In the genomic region with DNA sequence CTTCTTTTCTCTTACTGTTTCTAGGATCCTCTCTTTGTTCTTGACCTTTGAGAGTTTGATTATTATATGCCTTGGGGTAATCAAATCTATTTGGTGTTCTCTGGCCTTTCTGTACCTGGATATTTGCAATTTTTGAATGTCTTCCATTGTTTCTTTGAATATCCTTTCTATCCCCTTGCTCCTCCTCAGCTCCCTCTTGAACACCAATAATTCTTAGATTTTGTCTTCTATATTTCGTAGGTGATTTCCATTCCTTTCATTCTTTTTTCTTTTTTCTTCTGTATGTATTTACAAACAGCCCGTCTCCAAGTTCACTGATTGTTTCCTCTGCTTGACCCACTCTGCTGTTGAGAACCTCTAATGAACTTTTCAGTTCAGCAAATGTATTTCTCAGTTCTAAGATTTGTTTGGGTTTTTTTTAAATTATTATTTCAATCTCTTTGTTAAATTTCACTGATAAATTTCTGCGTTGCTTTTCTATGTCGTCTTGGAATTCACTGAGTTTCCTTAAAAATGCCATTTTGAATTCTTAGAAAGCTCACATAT, we compare ENCODE assay signal across 26 cellular contexts. TPM values are rescaled to one million over a fixed set of nuclear protein-coding genes. Genes with fewer than 3 reads are reported as not detected.
DNase-seq lines count a peak whose midpoint lies in the region; ATAC-seq, FAIRE-seq and TF ChIP-seq lines count a peak whose summit lies in the region.
"Had no signal": no experiment of that assay in that cellular context is flagged by ENCODE, and none has a peak within 500 bp of the region (broad histone marks: within the 10 kb centered on the region; RNA-seq: fewer than 3 reads in every experiment).

No MANE protein-coding gene starts in this region.

- TF ChIP-seq CTCF in HepG2 (CRISPR knock-in tag; IDR thresholded peaks at IDR 0.05), result no peak
- TF ChIP-seq CTCF in right lobe of liver (IDR thresholded peaks at IDR 0.05), result no peak
- TF ChIP-seq CTCF in activated B cell treated with CpG ODN at 0.5 μM for 24 hours (IDR thresholded peaks at IDR 0.05), result no peak
- no peak for TF ChIP-seq CTCF in neural crest cell (conservative IDR thresholded peaks at IDR 0.05)

- H3K27ac ChIP-seq in HepG2 (ENCODE audit: extremely low read length, insufficient read depth, low read length) (no peak overlapping the region), right lobe of liver (no peak overlapping the region)
- H3K27ac ChIP-seq: A549; BLaER1 treated with 17β-estradiol and CSF1 and Interleukin-3, amounts not matched to agents 10 nM and 100 nM had no signal

- H3K4me1 Mint-ChIP-seq in activated B cell treated with CpG ODN at 0.5 μM for 24 hours (peaks cover 28% of the 10 kb centered on the region), neural crest cell (peaks cover 27% of the 10 kb centered on the region)

- DNase-seq in HepG2 (ENCODE audit: low spot score), result no peak
- no peak for DNase-seq in right lobe of liver
- DNase-seq in activated B cell treated with CpG ODN at 0.5 μM for 24 hours, result no peak
- DNase-seq in neural crest cell (ENCODE audit: low read depth, low spot score), result no peak
- DNase-seq in NCI-H82 treated with DMSO at 0.1 percent for 48 hours (lab: John Stamatoyannopoulos, UW; ENCODE audit: unreplicated experiment), result no peak
- DNase-seq in NCI-H2227 (lab: John Stamatoyannopoulos, UW; ENCODE audit: unreplicated experiment), result no peak
- DNase-seq: 8988T; ACHN; AML-193; BE2C; Calu3; CD4-positive, alpha-beta memory T cell; COR-L47; DMS53; DMS79 treated with DMSO at 0.1 percent for 48 hours; GF-D8; GOT3 had no signal

- H3K27ac Mint-ChIP-seq in activated B cell treated with CpG ODN at 0.5 μM for 24 hours, result peak overlapping the region; percentile 1
- no peak overlapping the region for H3K27ac Mint-ChIP-seq in neural crest cell (ENCODE audit: unreplicated experiment)
- H3K27ac Mint-ChIP-seq: CD14-positive monocyte had no signal

- H3K36me3 ChIP-seq in HepG2 (replicated peaks in 1 of 2; ENCODE audit: control insufficient read depth in 1 of 2, insufficient read depth in 2 of 2, low read length in 2 of 2) (no peaks in the 10 kb centered on the region), right lobe of liver (no peaks in the 10 kb centered on the region)
- H3K36me3 ChIP-seq: BE2C had no signal

- H3K27me3 ChIP-seq in HepG2 (ENCODE audit: control insufficient read depth in 1 of 2, insufficient read depth in 2 of 2, low read length in 2 of 2) (no peaks in the 10 kb centered on the region; a peak in 1 of 5 replicates), right lobe of liver (no peaks in the 10 kb centered on the region)
- H3K27me3 ChIP-seq: BE2C; BLaER1 treated with 17β-estradiol and CSF1 and Interleukin-3, amounts not matched to agents 10 nM and 100 nM had no signal

- no peak overlapping the region for H3K4me3 Mint-ChIP-seq in activated B cell treated with CpG ODN at 0.5 μM for 24 hours
- peak overlapping the region; percentile 2 for H3K4me3 Mint-ChIP-seq in neural crest cell
- H3K4me3 Mint-ChIP-seq: CD14-positive monocyte had no signal

- H3K4me1 ChIP-seq in HepG2 (ENCODE audit: insufficient read depth, low read length), result peaks cover 22% of the 10 kb centered on the region
- peaks cover 0 to 11% (median 2%) of the 10 kb centered on the region in 4 donors for H3K4me1 ChIP-seq in right lobe of liver
- H3K4me1 ChIP-seq: BE2C had no signal

- H3K4me3 ChIP-seq in HepG2 (replicated peaks in 1 of 3; ENCODE audit: insufficient read depth in 1 of 3, low read depth in 2 of 3, low read length in 3 of 3) (no peak overlapping the region), right lobe of liver (no peak overlapping the region)
- H3K4me3 ChIP-seq: A549; BLaER1 treated with 17β-estradiol and CSF1 and Interleukin-3, amounts not matched to agents 10 nM and 100 nM; HAP-1 had no signal

- WGBS in HepG2 (ENCODE audit: low lambda C conversion rate), result 70% methylated on average over 4 of the region's 4 CpGs
- 92% methylated on average over 3 of the region's 4 CpGs for WGBS in right lobe of liver (ENCODE audit: insufficient coverage, low coverage, low lambda C conversion rate, missing lambda C conversion rate)

- BruUV-seq in HepG2 (replicated peaks; lab: Mats Ljungman, UMichigan), result no TSS peak

- intact Hi-C loops in HepG2 (cut with micrococcal nuclease; ENCODE audit: unreplicated experiment), result no loop called here
- intact Hi-C loops in right lobe of liver (cut with DNase I), result no loop called here
- intact Hi-C loops in activated B cell treated with CpG ODN at 0.5 μM for 24 hours (cut with micrococcal nuclease), result no loop called here

- peaks cover 7% of the 10 kb centered on the region for H3K9me3 Mint-ChIP-seq in activated B cell treated with CpG ODN at 0.5 μM for 24 hours
- peaks cover 9% of the 10 kb centered on the region for H3K9me3 Mint-ChIP-seq in neural crest cell

- 0 out of 2 replicates have a peak, but pooled peaks cover 1% of the 10 kb centered on the region for H4K20me1 ChIP-seq in HepG2 (ENCODE audit: insufficient read depth, low read length)

- FAIRE-seq in HepG2 (lab: Jason Lieb, UNC), result no peak
- FAIRE-seq: A549, GM12891, GM18507, H54 had no signal

- TF ChIP-seq EP300 in HepG2 (IDR thresholded peaks at IDR 0.05; ENCODE audit: low read depth in 2 of 2, low read length in 2 of 2), result no peak
- TF ChIP-seq EP300 in HepG2 (CRISPR knock-in tag; IDR thresholded peaks at IDR 0.05; ENCODE audit: borderline replicate concordance), result no peak

- peaks cover 22% of the 10 kb centered on the region for H3K79me2 ChIP-seq in HepG2 (ENCODE audit: insufficient read depth, low read length)

- no peak overlapping the region for H3K9ac ChIP-seq in HepG2 (ENCODE audit: insufficient read depth, low read depth, low read length)
- H3K9ac ChIP-seq: BLaER1 treated with 17β-estradiol and CSF1 and Interleukin-3, amounts not matched to agents 10 nM and 100 nM had no signal

- no peak overlapping the region for H3K4me2 ChIP-seq in HepG2 (ENCODE audit: low read depth, low read length)
- H3K4me2 ChIP-seq: A549; BLaER1 treated with 17β-estradiol and CSF1 and Interleukin-3, amounts not matched to agents 10 nM and 100 nM had no signal

- H3K36me3 Mint-ChIP-seq in activated B cell treated with CpG ODN at 0.5 μM for 24 hours (ENCODE audit: low read depth), result peaks cover 8% of the 10 kb centered on the region
- H3K36me3 Mint-ChIP-seq in neural crest cell (ENCODE audit: low read depth), result peaks cover 7% of the 10 kb centered on the region

- POLR2A ChIA-PET in HepG2 (lab: Yijun Ruan, JAX) (no interaction called here), activated B cell treated with CpG ODN at 0.5 μM for 24 hours (lab: Charles Lee) (no interaction called here)

- no peak overlapping the region for H2AFZ ChIP-seq in HepG2 (ENCODE audit: low read length)

- no peaks in the 10 kb centered on the region for H3K27me3 Mint-ChIP-seq in activated B cell treated with CpG ODN at 0.5 μM for 24 hours
- H3K27me3 Mint-ChIP-seq in neural crest cell (ENCODE audit: low read depth), result no peaks in the 10 kb centered on the region

- ATAC-seq in HepG2, result no peak
- ATAC-seq in right lobe of liver, result no peak
- no peak for ATAC-seq in activated B cell treated with CpG ODN at 0.5 μM for 24 hours (ENCODE audit: low read depth)
- ATAC-seq: A549 had no signal

- CTCF ChIA-PET in HepG2 (lab: Yijun Ruan, JAX; ENCODE audit: low intra/inter-chr PET ratio, low total read pairs) (no interaction called here), activated B cell treated with CpG ODN at 0.5 μM for 24 hours (lab: Charles Lee) (interaction anchor here (1.2 kb wide), 1 partner anchor 14 kb away, joined by 3 read pairs; no protein-coding TSS in a partner anchor)

- peaks cover 12% of the 10 kb centered on the region; the same call in 1 of the 2 replicates for H3K9me3 ChIP-seq in HepG2 (ENCODE audit: low read length)
- no peaks in the 10 kb centered on the region for H3K9me3 ChIP-seq in right lobe of liver
- H3K9me3 ChIP-seq: BE2C, HAP-1 had no signal

- in situ Hi-C loops in HepG2 (cut with HindIII; ENCODE audit: extremely low pct_ligation_motif_present, low pct_unique_long_range_greater_than_20kb), result no loop called here

- TF ChIP-seq POLR2A in HepG2 (IDR thresholded peaks at IDR 0.05; ENCODE audit: insufficient read depth in 1 of 2, low read depth in 2 of 2, low read length in 2 of 2) (no peak), right lobe of liver (IDR thresholded peaks at IDR 0.05) (no peak)

- no peak for TF ChIP-seq RAD21 in HepG2 (CRISPR knock-in tag; IDR thresholded peaks at IDR 0.05)

RNA-seq across cellular contexts. Expression of a gene that starts 2.7 kb away (rescaled TPM):
- 258 and 314 TPM in 2 replicates for total RNA-seq in HepG2 (2016; rRNA removed; fragmentation: Illumina TruSeq; extraction: Trizol)
- total RNA-seq in HepG2 (2016; cell fraction: cytosol; rRNA removed; fragmentation: Illumina TruSeq; extraction: Trizol; ENCODE audit: low read depth), result 219 and 253 TPM in 2 replicates
- total RNA-seq in HepG2 (2016; cell fraction: insoluble cytoplasmic fraction; rRNA removed; fragmentation: Illumina TruSeq; extraction: Trizol), result 270 and 297 TPM in 2 replicates
- total RNA-seq in HepG2 (2016; cell fraction: membrane; rRNA removed; fragmentation: Illumina TruSeq; extraction: Trizol), result 322 and 352 TPM in 2 replicates
- total RNA-seq in HepG2 (2016; cell fraction: nucleus; rRNA removed; fragmentation: Illumina TruSeq; extraction: Trizol), result 95.5 and 96.2 TPM in 2 replicates
- 232 and 239 TPM in 2 replicates for polyA plus RNA-seq in HepG2 (2011; rRNA removed)
- polyA plus RNA-seq in HepG2 (2011; cell fraction: cytosol; rRNA removed), result 211 and 281 TPM in 2 replicates
- polyA plus RNA-seq in HepG2 (2011; cell fraction: nucleus; rRNA removed), result 146 and 178 TPM in 2 replicates
- polyA plus RNA-seq in HepG2 (2012), result 277 and 325 TPM in 2 replicates
- 495 and 575 TPM in 2 replicates for polyA plus RNA-seq in HepG2 (2016; cell fraction: cytosol; fragmentation: Illumina TruSeq; extraction: Trizol; ENCODE audit: low read depth)
- 466 and 539 TPM in 2 replicates for polyA plus RNA-seq in HepG2 (2016; cell fraction: insoluble cytoplasmic fraction; fragmentation: Illumina TruSeq; extraction: Trizol; ENCODE audit: low read depth)
- polyA plus RNA-seq in HepG2 (2016; cell fraction: membrane; fragmentation: Illumina TruSeq; extraction: Trizol; ENCODE audit: low read depth), result 497 and 555 TPM in 2 replicates
- 259 and 261 TPM in 2 replicates for polyA plus RNA-seq in HepG2 (2016; cell fraction: nucleus; fragmentation: Illumina TruSeq; extraction: Trizol; ENCODE audit: insufficient read depth, low read depth)
- 66.6 and 121 TPM in 2 replicates for polyA minus RNA-seq in HepG2 (2011; rRNA and poly(A)+ RNA removed; ENCODE audit: low replicate concordance)
- 58.1 and 58.6 TPM in 2 replicates for polyA minus RNA-seq in HepG2 (2011; cell fraction: cytosol; rRNA and poly(A)+ RNA removed)
- polyA minus RNA-seq in HepG2 (2011; cell fraction: nucleus; rRNA and poly(A)+ RNA removed), result 33.0 and 37.0 TPM in 2 replicates
- 100 to 1,000 TPM in 1 of 6 experiments, 10 to 100 TPM in 5; 83.8 to 119 (median 92.2) TPM for total RNA-seq in right lobe of liver
- total RNA-seq in activated B cell treated with CpG ODN at 0.5 μM for 24 hours, result 174 and 200 TPM in 2 replicates
- 436 TPM in 2 replicates for total RNA-seq in neural crest cell

RNA-seq across cellular contexts. Expression of a gene that starts 26.4 kb away (rescaled TPM):
- total RNA-seq in HepG2 (2016; rRNA removed; fragmentation: Illumina TruSeq; extraction: Trizol) (not detected in 2 replicates), right lobe of liver (1 to 10 TPM; 2.4 to 4.1 (median 3.0) TPM), activated B cell treated with CpG ODN at 0.5 μM for 24 hours (13.4 and 17.8 TPM in 2 replicates), neural crest cell (not detected in 2 replicates)
- total RNA-seq in HepG2 (2016; cell fraction: cytosol; rRNA removed; fragmentation: Illumina TruSeq; extraction: Trizol; ENCODE audit: low read depth), result not detected in 2 replicates
- total RNA-seq in HepG2 (2016; cell fraction: insoluble cytoplasmic fraction; rRNA removed; fragmentation: Illumina TruSeq; extraction: Trizol), result not detected in 2 replicates
- not detected in 2 replicates for total RNA-seq in HepG2 (2016; cell fraction: membrane; rRNA removed; fragmentation: Illumina TruSeq; extraction: Trizol)
- total RNA-seq in HepG2 (2016; cell fraction: nucleus; rRNA removed; fragmentation: Illumina TruSeq; extraction: Trizol), result not detected in 2 replicates
- polyA plus RNA-seq in HepG2 (2011; rRNA removed), result not detected in 2 replicates
- polyA plus RNA-seq in HepG2 (2011; cell fraction: cytosol; rRNA removed), result not detected in 2 replicates
- polyA plus RNA-seq in HepG2 (2011; cell fraction: nucleus; rRNA removed), result not detected in 2 replicates
- not detected in 2 replicates for polyA plus RNA-seq in HepG2 (2012)
- polyA plus RNA-seq in HepG2 (2016; cell fraction: cytosol; fragmentation: Illumina TruSeq; extraction: Trizol; ENCODE audit: low read depth), result not detected in 2 replicates
- polyA plus RNA-seq in HepG2 (2016; cell fraction: insoluble cytoplasmic fraction; fragmentation: Illumina TruSeq; extraction: Trizol; ENCODE audit: low read depth), result not detected in 2 replicates
- not detected in 2 replicates for polyA plus RNA-seq in HepG2 (2016; cell fraction: membrane; fragmentation: Illumina TruSeq; extraction: Trizol; ENCODE audit: low read depth)
- not detected in 2 replicates for polyA plus RNA-seq in HepG2 (2016; cell fraction: nucleus; fragmentation: Illumina TruSeq; extraction: Trizol; ENCODE audit: insufficient read depth, low read depth)
- polyA minus RNA-seq in HepG2 (2011; rRNA and poly(A)+ RNA removed; ENCODE audit: low replicate concordance), result 0.09 TPM in 1 of 2 replicates, not detected in the other
- not detected in 2 replicates for polyA minus RNA-seq in HepG2 (2011; cell fraction: cytosol; rRNA and poly(A)+ RNA removed)
- not detected in 2 replicates for polyA minus RNA-seq in HepG2 (2011; cell fraction: nucleus; rRNA and poly(A)+ RNA removed)
- total RNA-seq: Calu3 had no signal

RNA-seq across cellular contexts. Expression of a gene that starts 37.6 kb away (rescaled TPM):
- total RNA-seq in HepG2 (2016; rRNA removed; fragmentation: Illumina TruSeq; extraction: Trizol) (not detected in 2 replicates), right lobe of liver (not detected), activated B cell treated with CpG ODN at 0.5 μM for 24 hours (33.1 and 38.2 TPM in 2 replicates), neural crest cell (not detected in 2 replicates)
- total RNA-seq in HepG2 (2016; cell fraction: cytosol; rRNA removed; fragmentation: Illumina TruSeq; extraction: Trizol; ENCODE audit: low read depth), result not detected in 2 replicates
- not detected in 2 replicates for total RNA-seq in HepG2 (2016; cell fraction: insoluble cytoplasmic fraction; rRNA removed; fragmentation: Illumina TruSeq; extraction: Trizol)
- not detected in 2 replicates for total RNA-seq in HepG2 (2016; cell fraction: membrane; rRNA removed; fragmentation: Illumina TruSeq; extraction: Trizol)
- not detected in 2 replicates for total RNA-seq in HepG2 (2016; cell fraction: nucleus; rRNA removed; fragmentation: Illumina TruSeq; extraction: Trizol)
- polyA plus RNA-seq in HepG2 (2011; rRNA removed), result not detected in 2 replicates
- polyA plus RNA-seq in HepG2 (2011; cell fraction: cytosol; rRNA removed), result not detected in 2 replicates
- not detected in 2 replicates for polyA plus RNA-seq in HepG2 (2011; cell fraction: nucleus; rRNA removed)
- not detected in 2 replicates for polyA plus RNA-seq in HepG2 (2012)
- polyA plus RNA-seq in HepG2 (2016; cell fraction: cytosol; fragmentation: Illumina TruSeq; extraction: Trizol; ENCODE audit: low read depth), result not detected in 2 replicates
- polyA plus RNA-seq in HepG2 (2016; cell fraction: insoluble cytoplasmic fraction; fragmentation: Illumina TruSeq; extraction: Trizol; ENCODE audit: low read depth), result not detected in 2 replicates
- not detected in 2 replicates for polyA plus RNA-seq in HepG2 (2016; cell fraction: membrane; fragmentation: Illumina TruSeq; extraction: Trizol; ENCODE audit: low read depth)
- not detected in 2 replicates for polyA plus RNA-seq in HepG2 (2016; cell fraction: nucleus; fragmentation: Illumina TruSeq; extraction: Trizol; ENCODE audit: insufficient read depth, low read depth)
- not detected in 2 replicates for polyA minus RNA-seq in HepG2 (2011; rRNA and poly(A)+ RNA removed; ENCODE audit: low replicate concordance)
- not detected in 2 replicates for polyA minus RNA-seq in HepG2 (2011; cell fraction: cytosol; rRNA and poly(A)+ RNA removed)
- not detected in 2 replicates for polyA minus RNA-seq in HepG2 (2011; cell fraction: nucleus; rRNA and poly(A)+ RNA removed)
- total RNA-seq: Calu3; CD4-positive, alpha-beta memory T cell; Daoy; G401 had no signal
- polyA plus RNA-seq: A549; CD14-positive monocyte; CD4-positive, alpha-beta memory T cell had no signal

Comparison
In these comparisons a context has a peak if more than half of its experiments do, and no peak if none do; other contexts are left out.
1. RNA of a gene that starts 37.6 kb away (total RNA-seq): 33.1 to 38.2 TPM in activated B cell treated with CpG ODN at 0.5 μM for 24 hours; not detected in HepG2, not detected in right lobe of liver and not detected in neural crest cell; every median in the first group is over 10 times any median in the second.